ENCODE assay signal across 13 cellular contexts in the genomic region with DNA sequence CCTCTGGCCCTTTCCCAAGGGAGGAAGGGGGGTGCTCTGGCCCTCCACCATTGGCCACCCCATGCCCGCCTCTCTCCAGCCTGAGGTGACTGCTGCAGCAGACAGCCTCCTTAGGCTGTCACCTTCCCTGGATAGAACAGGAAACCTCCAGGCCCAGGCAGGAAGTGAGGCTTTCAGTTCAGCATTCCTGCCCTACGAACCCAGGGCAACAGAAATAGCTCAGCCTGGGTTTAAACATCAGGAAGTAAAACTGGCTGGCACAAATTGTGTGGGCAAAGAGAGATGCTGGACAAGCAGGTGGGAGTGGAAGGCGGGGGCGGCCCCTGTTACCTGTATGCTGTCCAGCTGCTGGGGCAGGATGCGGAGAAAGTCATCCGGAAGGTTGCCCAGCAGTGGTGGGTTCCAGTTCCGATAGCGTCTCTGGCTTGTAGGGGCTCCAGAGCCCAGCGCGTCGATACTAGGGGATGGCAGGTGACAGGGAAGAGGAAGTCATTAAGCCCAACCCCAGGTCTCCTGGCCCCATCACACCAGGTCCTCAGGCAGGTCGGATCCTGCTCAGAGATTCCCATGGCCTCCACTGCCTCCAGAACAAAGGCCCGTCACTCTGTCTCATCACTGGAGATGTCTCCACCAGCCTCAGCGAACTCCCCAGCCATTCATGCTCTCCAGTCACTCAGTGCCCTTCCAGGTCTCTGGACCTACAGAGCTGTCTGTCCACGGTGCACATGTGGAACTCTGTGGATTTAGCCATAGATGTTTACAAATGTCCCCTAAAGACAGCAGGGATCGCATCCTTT. TPM values are rescaled to one million over a fixed set of nuclear protein-coding genes. Genes with fewer than 3 reads are reported as not detected.
DNase-seq lines count a peak whose midpoint lies in the region; ATAC-seq, FAIRE-seq and TF ChIP-seq lines count a peak whose summit lies in the region.
"Had no signal": no experiment of that assay in that cellular context is flagged by ENCODE, and none has a peak within 500 bp of the region (broad histone marks: within the 10 kb centered on the region; RNA-seq: fewer than 3 reads in every experiment).

No MANE protein-coding gene starts in this region.

- H2AFZ ChIP-seq in PC-9, result no peak overlapping the region

- peak overlapping the region; percentile 77 to 98 for H3K27ac ChIP-seq in coronary artery
- H3K27ac ChIP-seq in PC-9, result no peak overlapping the region

- POLR2A ChIA-PET in PC-9 (lab: Charles Lee; ENCODE audit: unreplicated experiment), result no interaction called here

- H3K4me3 Mint-ChIP-seq in activated CD4-positive, alpha-beta T cell treated with anti-CD3 and anti-CD28 coated beads, Interleukin-2, amount 10 ng/mL, durations not matched to agents 24 days and 14 days, result no peak overlapping the region
- no peak overlapping the region for H3K4me3 Mint-ChIP-seq in mesothelial cell of epicardium

- H3K27ac Mint-ChIP-seq in activated CD4-positive, alpha-beta T cell treated with anti-CD3 and anti-CD28 coated beads, Interleukin-2, amount 10 ng/mL, durations not matched to agents 24 days and 14 days, result peak overlapping the region; percentile 51
- H3K27ac Mint-ChIP-seq in mesothelial cell of epicardium, result peak overlapping the region; percentile 98
- H3K27ac Mint-ChIP-seq: memory B cell had no signal

- H3K4me1 ChIP-seq in PC-9 (replicated peaks; ENCODE audit: insufficient read depth), result peaks cover 40% of the 10 kb centered on the region

- peaks cover 13% of the 10 kb centered on the region for H3K27me3 Mint-ChIP-seq in activated CD4-positive, alpha-beta T cell treated with anti-CD3 and anti-CD28 coated beads, Interleukin-2, amount 10 ng/mL, durations not matched to agents 24 days and 14 days
- no peaks in the 10 kb centered on the region for H3K27me3 Mint-ChIP-seq in mesothelial cell of epicardium (ENCODE audit: low read depth)

- H3K4me2 ChIP-seq in PC-9, result no peak overlapping the region

- CTCF ChIA-PET in PC-9 (lab: Charles Lee), result no interaction called here

- H3K9me3 Mint-ChIP-seq in activated CD4-positive, alpha-beta T cell treated with anti-CD3 and anti-CD28 coated beads, Interleukin-2, amount 10 ng/mL, durations not matched to agents 24 days and 14 days, result no peaks in the 10 kb centered on the region
- H3K9me3 Mint-ChIP-seq in mesothelial cell of epicardium, result no peaks in the 10 kb centered on the region
- H3K9me3 Mint-ChIP-seq: memory B cell had no signal

- H3K4me1 Mint-ChIP-seq in activated CD4-positive, alpha-beta T cell treated with anti-CD3 and anti-CD28 coated beads, Interleukin-2, amount 10 ng/mL, durations not matched to agents 24 days and 14 days, result peaks cover 6% of the 10 kb centered on the region
- peaks cover 72% of the 10 kb centered on the region for H3K4me1 Mint-ChIP-seq in mesothelial cell of epicardium

- no peak for TF ChIP-seq CTCF in coronary artery (IDR thresholded peaks at IDR 0.05)
- TF ChIP-seq CTCF in mesothelial cell of epicardium (IDR thresholded peaks at IDR 0.05; ENCODE audit: unreplicated experiment), result no peak
- TF ChIP-seq CTCF in PC-9 (conservative IDR thresholded peaks at IDR 0.05), result no peak

- H3K4me3 ChIP-seq in coronary artery (no peak overlapping the region), PC-9 (no peak overlapping the region)
- H3K4me3 ChIP-seq: K562 had no signal

- H4K20me1 ChIP-seq in PC-9 (ENCODE audit: insufficient read depth), result no peaks in the 10 kb centered on the region

- no peaks in the 10 kb centered on the region for H3K9me2 ChIP-seq in PC-9 (ENCODE audit: insufficient read depth)

- peak; percentile 89 for FAIRE-seq in urothelium cell line (lab: Jason Lieb, UNC)
- FAIRE-seq: A204.1, K562 had no signal

- no TSS peak for BruUV-seq in PC-9 (replicated peaks; lab: Mats Ljungman, UMichigan)

- no peaks in the 10 kb centered on the region for H3K79me2 ChIP-seq in PC-9 (ENCODE audit: low read depth)

- ATAC-seq in HG03432 (IDR thresholded peaks at IDR 0.05; ENCODE audit: unreplicated experiment), result no peak
- ATAC-seq: K562 had no signal

- H3K36me3 ChIP-seq in PC-9 (ENCODE audit: low read depth), result no peaks in the 10 kb centered on the region

- no peaks in the 10 kb centered on the region for H3K9me3 ChIP-seq in PC-9 (ENCODE audit: insufficient read depth, low read depth)

- H3K27me3 ChIP-seq in PC-9 (ENCODE audit: insufficient read depth, low read depth), result no peaks in the 10 kb centered on the region

- no peaks in the 10 kb centered on the region; the same call in 1 of the 2 replicates for H3F3A ChIP-seq in PC-9 (ENCODE audit: insufficient read depth, low read depth)

- DNase-seq in activated CD4-positive, alpha-beta T cell treated with anti-CD3 and anti-CD28 coated beads, Interleukin-2, amount 10 ng/mL, durations not matched to agents 24 days and 14 days, result no peak
- DNase-seq in activated CD4-positive, alpha-beta T cell treated with anti-CD3 and anti-CD28 coated beads, Interleukin-2, amount 50 U/mL, for 4 hours, result no peak
- DNase-seq in coronary artery (ENCODE audit: low spot score), result no peak
- DNase-seq in mesothelial cell of epicardium (ENCODE audit: low spot score in 2 of 2, unreplicated experiment in 2 of 2), result no peak
- DNase-seq in urothelium cell line (ENCODE audit: low spot score), result no peak
- no peak for DNase-seq in SIG-M5 (lab: John Stamatoyannopoulos, UW)
- no peak for DNase-seq in PC-9
- DNase-seq: activated CD8-positive, alpha-beta memory T cell treated with anti-CD3 and anti-CD28 coated beads for 24 hours; NCI-H524 had no signal

- H3K36me3 Mint-ChIP-seq in activated CD4-positive, alpha-beta T cell treated with anti-CD3 and anti-CD28 coated beads, Interleukin-2, amount 10 ng/mL, durations not matched to agents 24 days and 14 days (ENCODE audit: low read depth), result no peaks in the 10 kb centered on the region
- peaks cover 13% of the 10 kb centered on the region for H3K36me3 Mint-ChIP-seq in mesothelial cell of epicardium
- H3K36me3 Mint-ChIP-seq: memory B cell had no signal

- intact Hi-C loops in activated CD4-positive, alpha-beta T cell treated with anti-CD3 and anti-CD28 coated beads, Interleukin-2, amount 10 ng/mL, durations not matched to agents 24 days and 14 days (cut with micrococcal nuclease), result no loop called here
- intact Hi-C loops in PC-9 (cut with micrococcal nuclease; ENCODE audit: unreplicated experiment), result loop anchor here (2.0 kb wide), 1 partner anchor 75 kb away; no protein-coding TSS in a partner anchor

RNA-seq across cellular contexts. Expression of a gene that starts 23.6 kb away (rescaled TPM):
- total RNA-seq in activated CD4-positive, alpha-beta T cell treated with anti-CD3 and anti-CD28 coated beads, Interleukin-2, amount 10 ng/mL, durations not matched to agents 24 days and 14 days, result 83.3 and 84.8 TPM in 2 replicates
- total RNA-seq in mesothelial cell of epicardium (39.9 to 44.5 TPM (median 42.1 TPM) in 3 replicates), PC-9 (2021) (49.7 and 50.3 TPM in 2 replicates)
